29 cellular contexts compared by ENCODE assay signal in the genomic region with DNA sequence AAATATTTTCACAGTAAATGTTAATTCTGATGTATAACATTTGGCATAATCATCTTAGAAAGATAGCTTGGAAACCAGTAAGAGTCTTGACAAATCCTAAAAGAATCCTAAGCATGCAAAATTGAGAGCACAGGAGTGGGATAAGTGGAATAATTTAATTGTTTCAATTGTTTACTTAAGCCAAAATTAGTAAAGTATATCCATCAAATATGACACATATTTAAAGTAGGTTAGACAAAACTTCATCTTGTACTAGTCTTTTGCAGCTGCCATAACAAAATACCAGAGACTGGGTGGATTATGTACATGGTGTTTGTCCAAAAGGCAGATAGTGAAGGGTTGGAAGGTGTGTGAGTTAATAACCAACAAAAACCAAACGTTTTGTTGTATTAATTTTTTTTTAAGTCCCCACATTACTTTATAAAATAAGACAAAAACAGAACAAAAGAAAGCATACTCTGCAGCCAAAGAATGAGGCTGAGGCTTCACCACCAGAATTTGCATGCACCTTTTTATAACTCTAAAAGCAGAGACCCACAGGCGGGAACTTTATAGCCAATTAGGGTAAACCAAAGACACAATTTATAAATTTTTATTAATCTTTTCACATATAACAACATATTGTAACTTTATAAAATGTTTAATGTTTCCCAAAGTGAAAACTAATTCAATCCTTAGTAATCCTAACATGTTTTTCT. TPM values are rescaled to one million over a fixed set of nuclear protein-coding genes. Genes with fewer than 3 reads are reported as not detected.
DNase-seq lines count a peak whose midpoint lies in the region; ATAC-seq and TF ChIP-seq lines count a peak whose summit lies in the region.
"Had no signal": no experiment of that assay in that cellular context is flagged by ENCODE, and none has a peak within 500 bp of the region (broad histone marks: within the 10 kb centered on the region; RNA-seq: fewer than 3 reads in every experiment).

No MANE protein-coding gene starts in this region.

- H4K8ac ChIP-seq in IMR-90 (ENCODE audit: low read depth in 2 of 2, low read length in 2 of 2): no peak overlapping the region

- TF ChIP-seq CTCF in IMR-90 (conservative IDR thresholded peaks at IDR 0.05; ENCODE audit: low read depth, low read length) (no peak), neural progenitor cell (IDR thresholded peaks at IDR 0.05) (no peak)

- H3K4me2 ChIP-seq in IMR-90 (ENCODE audit: low read depth, low read length) (no peak overlapping the region), neural progenitor cell (no peak overlapping the region)

- no peaks in the 10 kb centered on the region for H3K9me1 ChIP-seq in IMR-90 (ENCODE audit: insufficient read depth, low read length)

- no peak overlapping the region for H3K4ac ChIP-seq in IMR-90 (ENCODE audit: low read depth, low read length)

- peaks cover 11% of the 10 kb centered on the region for H3K4me1 Mint-ChIP-seq in neural progenitor cell
- peaks cover 2% of the 10 kb centered on the region for H3K4me1 Mint-ChIP-seq in activated naive CD8-positive, alpha-beta T cell treated with anti-CD3 and anti-CD28 coated beads for 36 hours
- H3K4me1 Mint-ChIP-seq: activated CD4-positive, alpha-beta memory T cell treated with anti-CD3 and anti-CD28 coated beads, Interleukin-2, amount 10 ng/mL, durations not matched to agents 7 days and 5 days; activated naive CD8-positive, alpha-beta T cell treated with anti-CD3 and anti-CD28 coated beads, Interleukin-2, amount 10 ng/mL, durations not matched to agents 7 days and 5 days; CD4-positive, CD25-positive, alpha-beta regulatory T cell had no signal

- H4K91ac ChIP-seq in IMR-90 (ENCODE audit: insufficient read depth, low read depth, low read length): no peak overlapping the region

- H2BK20ac ChIP-seq in IMR-90 (ENCODE audit: low read depth, low read length): no peak overlapping the region

- no peak overlapping the region for H3K18ac ChIP-seq in IMR-90 (ENCODE audit: low read depth, low read length)

- H2AFZ ChIP-seq in IMR-90 (replicated peaks; ENCODE audit: low read length, poor library complexity): no peak overlapping the region
- peak overlapping the region; percentile 91 for H2AFZ ChIP-seq in neural progenitor cell (replicated peaks)

- dilution Hi-C loops in IMR-90 (cut with HindIII; ENCODE audit: low sequenced_read_pairs, unreplicated experiment): no loop called here

- H3K56ac ChIP-seq in IMR-90 (ENCODE audit: extremely low read depth, insufficient read depth, low read length): no peak overlapping the region

- H2BK120ac ChIP-seq in IMR-90 (ENCODE audit: low read depth, low read length): no peak overlapping the region

- no peak overlapping the region for H3K14ac ChIP-seq in IMR-90 (replicated peaks; ENCODE audit: low read depth, low read length)

- intact Hi-C loops in IMR-90 (cut with micrococcal nuclease): no loop called here

- H3K23ac ChIP-seq in IMR-90 (ENCODE audit: low read depth, low read length): no peak overlapping the region

- no peak for TF ChIP-seq RAD21 in IMR-90 (IDR thresholded peaks at IDR 0.05; ENCODE audit: low read length)

- H3K27ac ChIP-seq in IMR-90 (ENCODE audit: insufficient read depth, low read length): no peak overlapping the region
- H3K27ac ChIP-seq in neural progenitor cell: no peak overlapping the region
- H3K27ac ChIP-seq: left ventricle myocardium inferior, right lobe of liver, stomach, tibial artery had no signal

- H3K27me3 ChIP-seq in IMR-90 (ENCODE audit: control insufficient read depth, insufficient read depth, low read length) (no peaks in the 10 kb centered on the region), neural progenitor cell (no peaks in the 10 kb centered on the region)
- H3K27me3 ChIP-seq: MG63, right lobe of liver, tibial artery had no signal

- no peak for TF ChIP-seq POLR2A in IMR-90 (IDR thresholded peaks at IDR 0.05; ENCODE audit: low read depth, low read length)

- H3K27me3 Mint-ChIP-seq in neural progenitor cell (ENCODE audit: insufficient read depth, low read depth): peaks cover 2% of the 10 kb centered on the region
- H3K27me3 Mint-ChIP-seq in activated naive CD8-positive, alpha-beta T cell treated with anti-CD3 and anti-CD28 coated beads for 36 hours: no peaks in the 10 kb centered on the region
- H3K27me3 Mint-ChIP-seq: activated CD4-positive, alpha-beta memory T cell treated with anti-CD3 and anti-CD28 coated beads, Interleukin-2, amount 10 ng/mL, durations not matched to agents 7 days and 5 days; activated naive CD8-positive, alpha-beta T cell treated with anti-CD3 and anti-CD28 coated beads, Interleukin-2, amount 10 ng/mL, durations not matched to agents 7 days and 5 days had no signal

- no peaks in the 10 kb centered on the region for H3F3A ChIP-seq in neural progenitor cell (ENCODE audit: low read depth)

- H3K9me3 ChIP-seq in IMR-90 (ENCODE audit: control insufficient read depth, insufficient read depth, low read length) (no peaks in the 10 kb centered on the region), neural progenitor cell (ENCODE audit: low read depth) (no peaks in the 10 kb centered on the region)
- H3K9me3 ChIP-seq: MG63, right lobe of liver, stomach, tibial artery had no signal

- no peak overlapping the region for H3K27ac Mint-ChIP-seq in neural progenitor cell
- no peak overlapping the region for H3K27ac Mint-ChIP-seq in activated naive CD8-positive, alpha-beta T cell treated with anti-CD3 and anti-CD28 coated beads for 36 hours
- H3K27ac Mint-ChIP-seq: activated CD4-positive, alpha-beta memory T cell treated with anti-CD3 and anti-CD28 coated beads, Interleukin-2, amount 10 ng/mL, durations not matched to agents 7 days and 5 days; activated naive CD8-positive, alpha-beta T cell treated with anti-CD3 and anti-CD28 coated beads, Interleukin-2, amount 10 ng/mL, durations not matched to agents 7 days and 5 days; CD4-positive, CD25-positive, alpha-beta regulatory T cell; mesothelial cell of epicardium; natural killer cell treated with Interleukin-12 subunit alpha and Interleukin-12 subunit beta and Interleukin-15 and Interleukin-18, amount 100 ng/mL, for 72 hours had no signal

- no CpG with 5 or more reads among the region's 2 CpGs for WGBS in IMR-90 (ENCODE audit: extremely low coverage in 2 of 2, insufficient read length in 1 of 2), 2 experiments

- POLR2A ChIA-PET in IMR-90 (lab: Charles Lee; ENCODE audit: unreplicated experiment): no interaction called here

- no peaks in the 10 kb centered on the region for H3K36me3 ChIP-seq in IMR-90 (ENCODE audit: control insufficient read depth, insufficient read depth, low read length)
- H3K36me3 ChIP-seq in neural progenitor cell: no peaks in the 10 kb centered on the region
- H3K36me3 ChIP-seq: left ventricle myocardium inferior, MG63, right lobe of liver, stomach, tibial artery had no signal

- no peaks in the 10 kb centered on the region for H3K4me1 ChIP-seq in IMR-90 (ENCODE audit: control insufficient read depth, insufficient read depth, low read length)
- peaks cover 9% of the 10 kb centered on the region for H3K4me1 ChIP-seq in neural progenitor cell
- H3K4me1 ChIP-seq: left ventricle myocardium inferior, right lobe of liver, stomach, tibial artery had no signal

- BruUV-seq in IMR-90 (replicated peaks; lab: Mats Ljungman, UMichigan): no TSS peak

- no peak overlapping the region for H4K5ac ChIP-seq in IMR-90 (ENCODE audit: low read depth, low read length)

- no peak overlapping the region for H2AK5ac ChIP-seq in IMR-90 (ENCODE audit: low read depth, low read length)

- no peaks in the 10 kb centered on the region for H3K36me3 Mint-ChIP-seq in neural progenitor cell
- no peaks in the 10 kb centered on the region for H3K36me3 Mint-ChIP-seq in activated naive CD8-positive, alpha-beta T cell treated with anti-CD3 and anti-CD28 coated beads for 36 hours
- H3K36me3 Mint-ChIP-seq: CD4-positive, CD25-positive, alpha-beta regulatory T cell had no signal

- no peak overlapping the region for H2AK9ac ChIP-seq in IMR-90 (replicated peaks; ENCODE audit: low read depth, low read length, poor library complexity)

- DNase-seq in IMR-90 (peak; percentile 8), amniotic epithelial cell (ENCODE audit: low read depth) (peak; percentile 4), neural progenitor cell (ENCODE audit: low spot score) (no peak), 8988T (no peak)
- DNase-seq in effector CD4-positive, alpha-beta T cell: no peak
- DNase-seq in stimulated activated CD4-positive, alpha-beta T cell treated with anti-CD3 and anti-CD28 coated beads, Interleukin-12 subunit alpha, Interleukin-12 subunit beta, amount 100 ng/mL, for 4 hours: no peak
- DNase-seq in activated naive CD8-positive, alpha-beta T cell treated with anti-CD3 and anti-CD28 coated beads for 36 hours: no peak
- DNase-seq: activated CD4-positive, alpha-beta memory T cell treated with anti-CD3 and anti-CD28 coated beads, Interleukin-2, amount 10 ng/mL, durations not matched to agents 7 days and 5 days; activated effector memory CD4-positive, alpha-beta T cell treated with Interleukin-2 at 50 U/mL for 16 hours; activated naive CD8-positive, alpha-beta T cell treated with anti-CD3 and anti-CD28 coated beads, Interleukin-2, amount 10 ng/mL, durations not matched to agents 7 days and 5 days; CD4-positive, CD25-positive, alpha-beta regulatory T cell; cerebellar nuclear complex; foreskin fibroblast; GOT3; hippocampal formation; left ventricle myocardium inferior; NCI-H2029 treated with DMSO at 0.1 percent for 48 hours; NCI-H345; NCI-H774; right lobe of liver; stomach; tibial artery had no signal

- no peak overlapping the region for H2BK5ac ChIP-seq in IMR-90 (ENCODE audit: low read depth, low read length, poor library complexity, severe bottlenecking)

- no peak overlapping the region for H2BK15ac ChIP-seq in IMR-90 (ENCODE audit: low read depth, low read length)

- H3K9ac ChIP-seq in IMR-90 (ENCODE audit: low read depth, low read length) (no peak overlapping the region), neural progenitor cell (no peak overlapping the region)

- in situ Hi-C loops in IMR-90 (cut with MboI; ENCODE audit: low sequenced_read_pairs): no loop called here

- H3K4me3 Mint-ChIP-seq in neural progenitor cell: no peak overlapping the region
- no peak overlapping the region for H3K4me3 Mint-ChIP-seq in activated naive CD8-positive, alpha-beta T cell treated with anti-CD3 and anti-CD28 coated beads for 36 hours
- H3K4me3 Mint-ChIP-seq: activated CD4-positive, alpha-beta memory T cell treated with anti-CD3 and anti-CD28 coated beads, Interleukin-2, amount 10 ng/mL, durations not matched to agents 7 days and 5 days; activated naive CD8-positive, alpha-beta T cell treated with anti-CD3 and anti-CD28 coated beads, Interleukin-2, amount 10 ng/mL, durations not matched to agents 7 days and 5 days; CD4-positive, CD25-positive, alpha-beta regulatory T cell; mesothelial cell of epicardium; natural killer cell treated with Interleukin-12 subunit alpha and Interleukin-12 subunit beta and Interleukin-15 and Interleukin-18, amount 100 ng/mL, for 72 hours had no signal

- CTCF ChIA-PET in IMR-90 (lab: Yijun Ruan, JAX): interaction anchor here (0.7 kb wide), 1 partner anchor 57 kb away, joined by 3 read pairs; no protein-coding TSS in a partner anchor

- H4K20me1 ChIP-seq in IMR-90 (ENCODE audit: insufficient read depth, low read length): no peaks in the 10 kb centered on the region
- H4K20me1 ChIP-seq in neural progenitor cell (ENCODE audit: low read depth): no peaks in the 10 kb centered on the region

- no peak overlapping the region for H3K4me3 ChIP-seq in IMR-90 (ENCODE audit: insufficient read depth, low read depth, low read length)
- no peak overlapping the region for H3K4me3 ChIP-seq in neural progenitor cell
- H3K4me3 ChIP-seq: left ventricle myocardium inferior, MG63, right lobe of liver, stomach, tibial artery had no signal

- no peaks in the 10 kb centered on the region for H3K79me1 ChIP-seq in IMR-90 (ENCODE audit: low read depth in 1 of 2, low read length in 2 of 2)

- H3K79me2 ChIP-seq in neural progenitor cell (ENCODE audit: low read depth): no peaks in the 10 kb centered on the region

- ATAC-seq in GM18498 (IDR thresholded peaks at IDR 0.05; ENCODE audit: unreplicated experiment): peak; percentile 55
- ATAC-seq in IMR-90 (ENCODE audit: low read depth): peak; percentile 29
- ATAC-seq: activated CD4-positive, CD25-positive, alpha-beta regulatory T cell treated with anti-CD3 and anti-CD28 coated beads, Interleukin-2, amount 50 U/mL, for 24 hours; natural killer cell treated with Interleukin-12 subunit alpha and Interleukin-12 subunit beta and Interleukin-15 and Interleukin-18, amount 100 ng/mL, for 72 hours; right lobe of liver; Right ventricle myocardium inferior had no signal

- peaks cover 2% of the 10 kb centered on the region for H3K9me3 Mint-ChIP-seq in neural progenitor cell
- peaks cover 1% of the 10 kb centered on the region for H3K9me3 Mint-ChIP-seq in activated naive CD8-positive, alpha-beta T cell treated with anti-CD3 and anti-CD28 coated beads for 36 hours

RNA-seq across cellular contexts. Expression of gene CD200R1L, which starts 41.9 kb away (rescaled TPM):
- total RNA-seq in IMR-90 (2012; rRNA removed) (not detected in 2 replicates), neural progenitor cell (ENCODE audit: low replicate concordance) (not detected in 2 replicates)
- not detected in 2 replicates for polyA plus RNA-seq in IMR-90 (2012; rRNA removed)
- polyA plus RNA-seq in IMR-90 (2012; cell fraction: cytosol; rRNA removed): not detected in 2 replicates
- not detected in 2 replicates for polyA plus RNA-seq in IMR-90 (2012; cell fraction: nucleus; rRNA removed; ENCODE audit: low replicate concordance)
- total RNA-seq in activated naive CD8-positive, alpha-beta T cell treated with anti-CD3 and anti-CD28 coated beads for 36 hours: not detected
- total RNA-seq: activated CD4-positive, alpha-beta memory T cell treated with anti-CD3 and anti-CD28 coated beads, Interleukin-2, amount 10 ng/mL, durations not matched to agents 7 days and 5 days; activated naive CD8-positive, alpha-beta T cell treated with anti-CD3 and anti-CD28 coated beads, Interleukin-2, amount 10 ng/mL, durations not matched to agents 7 days and 5 days; CD4-positive, CD25-positive, alpha-beta regulatory T cell; left ventricle myocardium inferior; mesothelial cell of epicardium; natural killer cell treated with Interleukin-12 subunit alpha and Interleukin-12 subunit beta and Interleukin-15 and Interleukin-18, amount 100 ng/mL, for 72 hours; osteocyte; right lobe of liver; Right ventricle myocardium inferior; stomach had no signal
- polyA plus RNA-seq: CD4-positive, CD25-positive, alpha-beta regulatory T cell; stomach had no signal

Comparison
In these comparisons a context has a peak if more than half of its experiments do, and no peak if none do; other contexts are left out.
1. DNase-seq: peak in IMR-90 (single experiment) and amniotic epithelial cell (single experiment); none in neural progenitor cell (single experiment), effector CD4-positive, alpha-beta T cell (single experiment), stimulated activated CD4-positive, alpha-beta T cell treated with anti-CD3 and anti-CD28 coated beads, Interleukin-12 subunit alpha, Interleukin-12 subunit beta, amount 100 ng/mL, for 4 hours (single experiment), activated naive CD8-positive, alpha-beta T cell treated with anti-CD3 and anti-CD28 coated beads for 36 hours (single experiment) and 8988T (single experiment).